In the genomic region with DNA sequence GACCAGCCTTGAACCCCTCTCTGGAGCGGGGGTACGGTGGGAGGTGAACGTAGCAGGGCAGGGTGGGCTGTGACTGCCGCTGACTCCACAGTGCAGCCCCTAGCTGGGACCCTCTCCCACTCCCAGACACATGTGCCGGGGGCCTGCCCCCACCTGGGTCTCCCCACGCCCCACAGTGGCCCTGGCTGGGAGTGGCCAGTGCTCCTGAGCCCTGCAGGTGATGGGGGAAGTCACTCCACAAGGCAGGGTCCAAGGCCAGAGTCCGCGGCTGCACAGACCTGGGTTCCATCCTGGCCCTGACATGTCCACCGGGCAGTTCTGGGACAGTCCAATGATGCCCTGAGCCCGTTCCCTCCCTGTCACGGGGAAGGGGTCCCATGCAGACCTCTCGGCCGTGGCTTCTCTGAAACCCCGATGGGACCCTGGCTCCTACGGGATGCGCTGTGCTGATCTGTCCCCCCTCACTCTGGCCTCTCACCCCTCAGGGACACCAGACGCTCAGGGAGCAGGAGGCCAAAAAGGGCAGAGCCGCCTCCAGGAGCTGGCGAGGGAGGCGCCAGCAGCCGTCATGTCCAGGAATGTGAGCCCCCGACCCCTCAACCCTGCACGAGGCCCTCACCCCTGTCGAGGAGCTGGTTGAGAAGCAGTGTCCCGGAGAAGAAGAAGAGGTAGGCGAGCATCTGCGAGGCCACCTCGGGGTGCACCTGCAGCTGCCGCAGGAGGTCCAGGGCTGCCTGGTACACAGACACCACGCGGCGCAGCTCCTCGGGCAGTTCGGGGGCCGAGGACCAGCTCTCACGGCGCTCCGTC, we compare ENCODE assay signal across 2 cellular contexts.
TF ChIP-seq lines count a peak whose summit lies in the region.

No MANE protein-coding gene starts in this region.

TF ChIP-seq in SK-N-SH, 30 proteins besides CTCF, POLR2A, EP300 and RAD21 (continued from another document):
- TF ChIP-seq SMC3 (IDR thresholded peaks at IDR 0.05; ENCODE audit: low read depth, low read length): no peak
- TF ChIP-seq, protein P1, sequence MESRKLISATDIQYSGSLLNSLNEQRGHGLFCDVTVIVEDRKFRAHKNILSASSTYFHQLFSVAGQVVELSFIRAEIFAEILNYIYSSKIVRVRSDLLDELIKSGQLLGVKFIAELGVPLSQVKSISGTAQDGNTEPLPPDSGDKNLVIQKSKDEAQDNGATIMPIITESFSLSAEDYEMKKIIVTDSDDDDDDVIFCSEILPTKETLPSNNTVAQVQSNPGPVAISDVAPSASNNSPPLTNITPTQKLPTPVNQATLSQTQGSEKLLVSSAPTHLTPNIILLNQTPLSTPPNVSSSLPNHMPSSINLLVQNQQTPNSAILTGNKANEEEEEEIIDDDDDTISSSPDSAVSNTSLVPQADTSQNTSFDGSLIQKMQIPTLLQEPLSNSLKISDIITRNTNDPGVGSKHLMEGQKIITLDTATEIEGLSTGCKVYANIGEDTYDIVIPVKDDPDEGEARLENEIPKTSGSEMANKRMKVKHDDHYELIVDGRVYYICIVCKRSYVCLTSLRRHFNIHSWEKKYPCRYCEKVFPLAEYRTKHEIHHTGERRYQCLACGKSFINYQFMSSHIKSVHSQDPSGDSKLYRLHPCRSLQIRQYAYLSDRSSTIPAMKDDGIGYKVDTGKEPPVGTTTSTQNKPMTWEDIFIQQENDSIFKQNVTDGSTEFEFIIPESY (IDR thresholded peaks at IDR 0.05; ENCODE audit: borderline replicate concordance, low read depth): no peak
- TF ChIP-seq RCOR1 (IDR thresholded peaks at IDR 0.05; ENCODE audit: low read length): no peak
- TF ChIP-seq MXI1 (IDR thresholded peaks at IDR 0.05; ENCODE audit: low read depth, low read length): no peak
- no peak for TF ChIP-seq FOXJ3 (CRISPR knock-in tag; IDR thresholded peaks at IDR 0.05)
- TF ChIP-seq TEAD4 (IDR thresholded peaks at IDR 0.05; ENCODE audit: borderline replicate concordance, insufficient read depth): no peak
- TF ChIP-seq JUND (IDR thresholded peaks at IDR 0.05): no peak
- TF ChIP-seq, protein P2, sequence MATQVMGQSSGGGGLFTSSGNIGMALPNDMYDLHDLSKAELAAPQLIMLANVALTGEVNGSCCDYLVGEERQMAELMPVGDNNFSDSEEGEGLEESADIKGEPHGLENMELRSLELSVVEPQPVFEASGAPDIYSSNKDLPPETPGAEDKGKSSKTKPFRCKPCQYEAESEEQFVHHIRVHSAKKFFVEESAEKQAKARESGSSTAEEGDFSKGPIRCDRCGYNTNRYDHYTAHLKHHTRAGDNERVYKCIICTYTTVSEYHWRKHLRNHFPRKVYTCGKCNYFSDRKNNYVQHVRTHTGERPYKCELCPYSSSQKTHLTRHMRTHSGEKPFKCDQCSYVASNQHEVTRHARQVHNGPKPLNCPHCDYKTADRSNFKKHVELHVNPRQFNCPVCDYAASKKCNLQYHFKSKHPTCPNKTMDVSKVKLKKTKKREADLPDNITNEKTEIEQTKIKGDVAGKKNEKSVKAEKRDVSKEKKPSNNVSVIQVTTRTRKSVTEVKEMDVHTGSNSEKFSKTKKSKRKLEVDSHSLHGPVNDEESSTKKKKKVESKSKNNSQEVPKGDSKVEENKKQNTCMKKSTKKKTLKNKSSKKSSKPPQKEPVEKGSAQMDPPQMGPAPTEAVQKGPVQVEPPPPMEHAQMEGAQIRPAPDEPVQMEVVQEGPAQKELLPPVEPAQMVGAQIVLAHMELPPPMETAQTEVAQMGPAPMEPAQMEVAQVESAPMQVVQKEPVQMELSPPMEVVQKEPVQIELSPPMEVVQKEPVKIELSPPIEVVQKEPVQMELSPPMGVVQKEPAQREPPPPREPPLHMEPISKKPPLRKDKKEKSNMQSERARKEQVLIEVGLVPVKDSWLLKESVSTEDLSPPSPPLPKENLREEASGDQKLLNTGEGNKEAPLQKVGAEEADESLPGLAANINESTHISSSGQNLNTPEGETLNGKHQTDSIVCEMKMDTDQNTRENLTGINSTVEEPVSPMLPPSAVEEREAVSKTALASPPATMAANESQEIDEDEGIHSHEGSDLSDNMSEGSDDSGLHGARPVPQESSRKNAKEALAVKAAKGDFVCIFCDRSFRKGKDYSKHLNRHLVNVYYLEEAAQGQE (IDR thresholded peaks at IDR 0.05; ENCODE audit: low read depth, low read length): no peak

TF ChIP-seq in SK-N-SH treated with all-trans-retinoic acid at 6 μM for 48 hours, 23 proteins besides CTCF, POLR2A, EP300 and RAD21 (continued from another document):
- TF ChIP-seq, protein P3, sequence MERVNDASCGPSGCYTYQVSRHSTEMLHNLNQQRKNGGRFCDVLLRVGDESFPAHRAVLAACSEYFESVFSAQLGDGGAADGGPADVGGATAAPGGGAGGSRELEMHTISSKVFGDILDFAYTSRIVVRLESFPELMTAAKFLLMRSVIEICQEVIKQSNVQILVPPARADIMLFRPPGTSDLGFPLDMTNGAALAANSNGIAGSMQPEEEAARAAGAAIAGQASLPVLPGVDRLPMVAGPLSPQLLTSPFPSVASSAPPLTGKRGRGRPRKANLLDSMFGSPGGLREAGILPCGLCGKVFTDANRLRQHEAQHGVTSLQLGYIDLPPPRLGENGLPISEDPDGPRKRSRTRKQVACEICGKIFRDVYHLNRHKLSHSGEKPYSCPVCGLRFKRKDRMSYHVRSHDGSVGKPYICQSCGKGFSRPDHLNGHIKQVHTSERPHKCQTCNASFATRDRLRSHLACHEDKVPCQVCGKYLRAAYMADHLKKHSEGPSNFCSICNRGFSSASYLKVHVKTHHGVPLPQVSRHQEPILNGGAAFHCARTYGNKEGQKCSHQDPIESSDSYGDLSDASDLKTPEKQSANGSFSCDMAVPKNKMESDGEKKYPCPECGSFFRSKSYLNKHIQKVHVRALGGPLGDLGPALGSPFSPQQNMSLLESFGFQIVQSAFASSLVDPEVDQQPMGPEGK (CRISPR knock-in tag; IDR thresholded peaks at IDR 0.05; ENCODE audit: borderline replicate concordance): no peak
- TF ChIP-seq OSR1 (CRISPR knock-in tag; IDR thresholded peaks at IDR 0.05): no peak
- TF ChIP-seq ZNF8 (CRISPR knock-in tag; IDR thresholded peaks at IDR 0.05): no peak
- TF ChIP-seq, protein P4, sequence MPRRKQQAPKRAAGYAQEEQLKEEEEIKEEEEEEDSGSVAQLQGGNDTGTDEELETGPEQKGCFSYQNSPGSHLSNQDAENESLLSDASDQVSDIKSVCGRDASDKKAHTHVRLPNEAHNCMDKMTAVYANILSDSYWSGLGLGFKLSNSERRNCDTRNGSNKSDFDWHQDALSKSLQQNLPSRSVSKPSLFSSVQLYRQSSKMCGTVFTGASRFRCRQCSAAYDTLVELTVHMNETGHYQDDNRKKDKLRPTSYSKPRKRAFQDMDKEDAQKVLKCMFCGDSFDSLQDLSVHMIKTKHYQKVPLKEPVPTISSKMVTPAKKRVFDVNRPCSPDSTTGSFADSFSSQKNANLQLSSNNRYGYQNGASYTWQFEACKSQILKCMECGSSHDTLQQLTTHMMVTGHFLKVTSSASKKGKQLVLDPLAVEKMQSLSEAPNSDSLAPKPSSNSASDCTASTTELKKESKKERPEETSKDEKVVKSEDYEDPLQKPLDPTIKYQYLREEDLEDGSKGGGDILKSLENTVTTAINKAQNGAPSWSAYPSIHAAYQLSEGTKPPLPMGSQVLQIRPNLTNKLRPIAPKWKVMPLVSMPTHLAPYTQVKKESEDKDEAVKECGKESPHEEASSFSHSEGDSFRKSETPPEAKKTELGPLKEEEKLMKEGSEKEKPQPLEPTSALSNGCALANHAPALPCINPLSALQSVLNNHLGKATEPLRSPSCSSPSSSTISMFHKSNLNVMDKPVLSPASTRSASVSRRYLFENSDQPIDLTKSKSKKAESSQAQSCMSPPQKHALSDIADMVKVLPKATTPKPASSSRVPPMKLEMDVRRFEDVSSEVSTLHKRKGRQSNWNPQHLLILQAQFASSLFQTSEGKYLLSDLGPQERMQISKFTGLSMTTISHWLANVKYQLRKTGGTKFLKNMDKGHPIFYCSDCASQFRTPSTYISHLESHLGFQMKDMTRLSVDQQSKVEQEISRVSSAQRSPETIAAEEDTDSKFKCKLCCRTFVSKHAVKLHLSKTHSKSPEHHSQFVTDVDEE (CRISPR knock-in tag; IDR thresholded peaks at IDR 0.05): no peak
- TF ChIP-seq, protein P5, sequence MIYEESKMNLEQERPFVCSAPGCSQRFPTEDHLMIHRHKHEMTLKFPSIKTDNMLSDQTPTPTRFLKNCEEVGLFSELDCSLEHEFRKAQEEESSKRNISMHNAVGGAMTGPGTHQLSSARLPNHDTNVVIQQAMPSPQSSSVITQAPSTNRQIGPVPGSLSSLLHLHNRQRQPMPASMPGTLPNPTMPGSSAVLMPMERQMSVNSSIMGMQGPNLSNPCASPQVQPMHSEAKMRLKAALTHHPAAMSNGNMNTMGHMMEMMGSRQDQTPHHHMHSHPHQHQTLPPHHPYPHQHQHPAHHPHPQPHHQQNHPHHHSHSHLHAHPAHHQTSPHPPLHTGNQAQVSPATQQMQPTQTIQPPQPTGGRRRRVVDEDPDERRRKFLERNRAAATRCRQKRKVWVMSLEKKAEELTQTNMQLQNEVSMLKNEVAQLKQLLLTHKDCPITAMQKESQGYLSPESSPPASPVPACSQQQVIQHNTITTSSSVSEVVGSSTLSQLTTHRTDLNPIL (CRISPR knock-in tag; IDR thresholded peaks at IDR 0.05; ENCODE audit: low read depth): no peak
- TF ChIP-seq SNAI2 (CRISPR knock-in tag; IDR thresholded peaks at IDR 0.05): no peak
- TF ChIP-seq BACH2 (CRISPR knock-in tag; IDR thresholded peaks at IDR 0.05; ENCODE audit: borderline replicate concordance): no peak
- TF ChIP-seq GLIS3 (CRISPR knock-in tag; IDR thresholded peaks at IDR 0.05): no peak
- no peak for TF ChIP-seq TOX (CRISPR knock-in tag; IDR thresholded peaks at IDR 0.05; ENCODE audit: borderline replicate concordance)
- TF ChIP-seq ZNF565 (CRISPR knock-in tag; conservative IDR thresholded peaks at IDR 0.05; ENCODE audit: low read depth): no peak
- no peak for TF ChIP-seq ZNF70 (CRISPR knock-in tag; IDR thresholded peaks at IDR 0.05)
- TF ChIP-seq, protein P6, sequence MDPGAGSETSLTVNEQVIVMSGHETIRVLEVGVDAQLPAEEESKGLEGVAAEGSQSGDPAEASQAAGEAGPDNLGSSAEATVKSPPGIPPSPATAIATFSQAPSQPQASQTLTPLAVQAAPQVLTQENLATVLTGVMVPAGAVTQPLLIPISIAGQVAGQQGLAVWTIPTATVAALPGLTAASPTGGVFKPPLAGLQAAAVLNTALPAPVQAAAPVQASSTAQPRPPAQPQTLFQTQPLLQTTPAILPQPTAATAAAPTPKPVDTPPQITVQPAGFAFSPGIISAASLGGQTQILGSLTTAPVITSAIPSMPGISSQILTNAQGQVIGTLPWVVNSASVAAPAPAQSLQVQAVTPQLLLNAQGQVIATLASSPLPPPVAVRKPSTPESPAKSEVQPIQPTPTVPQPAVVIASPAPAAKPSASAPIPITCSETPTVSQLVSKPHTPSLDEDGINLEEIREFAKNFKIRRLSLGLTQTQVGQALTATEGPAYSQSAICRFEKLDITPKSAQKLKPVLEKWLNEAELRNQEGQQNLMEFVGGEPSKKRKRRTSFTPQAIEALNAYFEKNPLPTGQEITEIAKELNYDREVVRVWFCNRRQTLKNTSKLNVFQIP (CRISPR knock-in tag; IDR thresholded peaks at IDR 0.05; ENCODE audit: borderline replicate concordance, low read depth): no peak
